1 cellular context compared by ENCODE assay signal in the genomic region with DNA sequence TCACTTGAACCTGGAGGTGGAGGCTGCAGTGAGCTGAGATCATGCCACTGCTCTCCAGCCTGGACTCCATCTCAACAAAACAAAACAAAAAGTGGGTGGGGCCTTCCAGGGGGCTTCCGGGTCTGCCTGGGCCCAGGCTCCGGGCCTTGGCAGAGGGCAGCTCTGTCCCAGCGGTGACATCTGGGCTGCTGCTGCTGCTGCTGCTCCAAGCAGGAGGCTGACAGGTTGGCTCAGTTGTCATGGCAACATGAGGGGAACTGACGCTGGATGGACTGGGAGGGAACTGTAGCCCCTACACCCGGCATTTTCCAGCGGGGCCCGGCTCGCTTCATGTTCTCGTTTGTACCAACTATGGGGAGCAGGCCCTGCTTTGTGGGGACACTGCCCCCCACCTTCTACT.
TF ChIP-seq lines count a peak whose summit lies in the region.

No MANE protein-coding gene starts in this region.

TF ChIP-seq in HepG2, 621 proteins besides CTCF, POLR2A, EP300 and RAD21:
- TF ChIP-seq REST (IDR thresholded peaks at IDR 0.05; ENCODE audit: borderline replicate concordance in 1 of 2, low read depth in 1 of 2, low read length in 2 of 2) (no peak), MZF1 (CRISPR knock-in tag; IDR thresholded peaks at IDR 0.05; ENCODE audit: borderline replicate concordance) (no peak), RFX1 (IDR thresholded peaks at IDR 0.05) (peak; percentile 68), ZMAT5 (CRISPR knock-in tag; IDR thresholded peaks at IDR 0.05; ENCODE audit: borderline replicate concordance, low read depth) (no peak), ELF1 (CRISPR knock-in tag; IDR thresholded peaks at IDR 0.05) (0 out of 2 replicates have a peak, but pooled peaks have one; percentile 26), ZNF484 (CRISPR knock-in tag; IDR thresholded peaks at IDR 0.05; ENCODE audit: borderline replicate concordance, low read depth) (no peak), ZFP36L1 (CRISPR knock-in tag; IDR thresholded peaks at IDR 0.05) (no peak), ZNF724P (CRISPR knock-in tag; IDR thresholded peaks at IDR 0.05; ENCODE audit: borderline replicate concordance) (no peak), CSRNP2 (CRISPR knock-in tag; conservative IDR thresholded peaks at IDR 0.05; ENCODE audit: low read depth) (no peak), RFXANK (CRISPR knock-in tag; IDR thresholded peaks at IDR 0.05) (no peak), CENPX (CRISPR knock-in tag; IDR thresholded peaks at IDR 0.05) (no peak), ZNF549 (CRISPR knock-in tag; IDR thresholded peaks at IDR 0.05) (no peak), RFX3 (CRISPR knock-in tag; IDR thresholded peaks at IDR 0.05) (peak; percentile 72), HNRNPLL (IDR thresholded peaks at IDR 0.05; ENCODE audit: low read depth, low read length, poor library complexity, severe bottlenecking) (peak; percentile 3), CBFB (CRISPR knock-in tag; IDR thresholded peaks at IDR 0.05) (no peak), PCBP2 (optimal IDR thresholded peaks at IDR 0.05; ENCODE audit: low read depth, low read length, poor library complexity, severe bottlenecking) (no peak)
